Comparison of ENCODE assay signal across 20 cellular contexts in the genomic region with DNA sequence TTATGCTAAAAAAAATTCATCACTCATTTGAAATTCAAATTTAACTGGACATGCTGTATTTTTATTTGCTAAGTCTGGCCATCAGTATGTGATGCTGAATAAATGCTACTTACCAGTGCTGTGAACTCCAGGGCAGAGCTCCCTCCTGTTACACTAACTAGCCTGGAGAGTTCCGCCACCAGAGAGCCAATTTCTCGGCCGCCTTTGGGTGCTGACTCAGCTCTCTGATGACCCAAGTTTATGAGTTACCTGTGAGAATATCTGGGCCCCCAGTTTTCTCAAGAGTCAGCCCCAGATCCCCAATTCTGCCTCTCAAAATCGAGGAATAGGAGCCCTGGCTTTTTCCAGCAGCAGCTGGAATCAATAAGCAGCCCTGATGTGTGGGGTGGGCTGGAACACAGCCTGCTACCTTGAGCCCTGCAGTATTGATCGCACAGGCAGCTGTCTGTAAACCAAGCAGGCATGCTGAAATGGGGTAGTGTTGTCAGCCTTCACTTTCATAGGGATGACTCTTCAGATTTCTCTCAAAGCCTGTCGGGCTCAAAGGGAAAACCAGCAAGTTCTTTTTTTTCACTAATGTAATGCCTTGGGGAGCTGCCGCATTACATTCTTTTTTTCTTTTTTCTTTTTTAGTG.
DNase-seq lines count a peak whose midpoint lies in the region; ATAC-seq, FAIRE-seq and TF ChIP-seq lines count a peak whose summit lies in the region.
"Had no signal": no experiment of that assay in that cellular context is flagged by ENCODE, and none has a peak within 500 bp of the region (broad histone marks: within the 10 kb centered on the region; RNA-seq: fewer than 3 reads in every experiment).

No MANE protein-coding gene starts in this region.

- BruUV-seq in mammary epithelial cell (replicated peaks; lab: Mats Ljungman, UMichigan), result no TSS peak

- H3K56ac ChIP-seq in H1 (replicated peaks; ENCODE audit: insufficient read length, low read depth, low read length), result no peak overlapping the region

- no peak overlapping the region for H3K4ac ChIP-seq in H1 (replicated peaks; ENCODE audit: insufficient read length, low read depth, low read length)
- H3K4ac ChIP-seq in mesenchymal stem cell (ENCODE audit: low read depth in 1 of 2, low read length in 2 of 2), result no peak overlapping the region

- no peak overlapping the region for H3K27ac ChIP-seq in mammary epithelial cell (ENCODE audit: insufficient read depth, low read depth, low read length)
- no peak overlapping the region for H3K27ac ChIP-seq in breast epithelium
- no peak overlapping the region for H3K27ac ChIP-seq in H1 (ENCODE audit: low read depth, low read length)
- no peak overlapping the region for H3K27ac ChIP-seq in mesenchymal stem cell (ENCODE audit: low read length, poor library complexity, severe bottlenecking)
- H3K27ac ChIP-seq in aorta (ENCODE audit: low read depth in 1 of 2, low read length in 2 of 2), result no peak overlapping the region
- H3K27ac ChIP-seq: KMS-11, left lung had no signal

- TF ChIP-seq RAD21 in H1 (IDR thresholded peaks at IDR 0.05 in 1 of 2, conservative IDR thresholded peaks at IDR 0.05 in 1 of 2; ENCODE audit: low read depth in 2 of 2, low read length in 2 of 2), result no peak

- no peak overlapping the region for H2BK20ac ChIP-seq in H1 (ENCODE audit: low read length)

- POLR2A ChIA-PET in H1 (lab: Charles Lee; ENCODE audit: partially characterized antibody), result interaction anchor here (1.5 kb wide), 1 partner anchor 276 kb away, joined by 3 read pairs; no protein-coding TSS in a partner anchor

- H4K8ac ChIP-seq in H1 (ENCODE audit: extremely low read depth, insufficient read depth, low read length) (no peak overlapping the region), mesenchymal stem cell (ENCODE audit: low read length) (no peak overlapping the region)

- DNase-seq in mammary epithelial cell (no peak), breast epithelium (ENCODE audit: low spot score in 2 of 2) (no peak), H1 (ENCODE audit: low read depth in 1 of 2, low spot score in 2 of 2) (no peak), mesenchymal stem cell (no peak), GM19240 (ENCODE audit: insufficient read length, low spot score) (no peak), AG08396 (ENCODE audit: low spot score) (no peak), aorta (no peak)
- DNase-seq: activated CD8-positive, alpha-beta T cell treated with anti-CD3 and anti-CD28 coated beads, Interleukin-2, amount 10 ng/mL, durations not matched to agents 7 days and 5 days; activated naive CD4-positive, alpha-beta T cell treated with Interleukin-2 at 50 U/mL for 16 hours; activated T-cell treated with anti-CD3 and anti-CD28 coated beads, Interleukin-2, amount 50 U/mL, for 1 hour; anterior cingulate cortex; effector memory CD4-positive, alpha-beta T cell; left lung; mucosa of descending colon; NCI-H2029; T-helper 9 cell had no signal

- H3K79me2 ChIP-seq in mammary epithelial cell (ENCODE audit: insufficient read depth, low read length) (no peaks in the 10 kb centered on the region), H1 (ENCODE audit: control insufficient read depth in 1 of 2, insufficient read depth in 2 of 2, low read length in 2 of 2) (no peaks in the 10 kb centered on the region)

- peaks cover 6% of the 10 kb centered on the region for H3K4me1 ChIP-seq in mammary epithelial cell (ENCODE audit: insufficient read depth, low read length)
- no peaks in the 10 kb centered on the region for H3K4me1 ChIP-seq in breast epithelium
- peaks cover 8 to 17% (median 10%) of the 10 kb centered on the region in 4 experiments; a peak in 6 of 7 replicates for H3K4me1 ChIP-seq in H1 (replicated peaks in 1 of 4; ENCODE audit: control insufficient read depth in 3 of 4, insufficient read depth in 4 of 4, low read length in 3 of 4)
- H3K4me1 ChIP-seq in mesenchymal stem cell (ENCODE audit: control insufficient read depth, insufficient read depth, low read depth, low read length), result peaks cover 5% of the 10 kb centered on the region
- H3K4me1 ChIP-seq in aorta (ENCODE audit: control insufficient read depth in 1 of 2, insufficient read depth in 2 of 2, low read length in 2 of 2), result no peaks in the 10 kb centered on the region
- H3K4me1 ChIP-seq: left lung had no signal

- H3K9me3 ChIP-seq in mammary epithelial cell (replicated peaks; ENCODE audit: insufficient read depth, low read length), result no peaks in the 10 kb centered on the region
- H3K9me3 ChIP-seq in breast epithelium, result no peaks in the 10 kb centered on the region
- H3K9me3 ChIP-seq in H1 (ENCODE audit: insufficient read depth in 2 of 2, low read depth in 1 of 2, low read length in 1 of 2), result no peaks in the 10 kb centered on the region
- H3K9me3 ChIP-seq in mesenchymal stem cell (ENCODE audit: control insufficient read depth, low read length), result no peaks in the 10 kb centered on the region
- H3K9me3 ChIP-seq in aorta (ENCODE audit: control insufficient read depth, low read length), result no peaks in the 10 kb centered on the region
- H3K9me3 ChIP-seq: left lung, mucosa of descending colon had no signal

- H2AK5ac ChIP-seq in H1 (ENCODE audit: low read depth, low read length) (no peak overlapping the region), mesenchymal stem cell (ENCODE audit: low read length, severe bottlenecking) (no peak overlapping the region)

- H3K23me2 ChIP-seq in H1 (ENCODE audit: low read depth, low read length), result no peaks in the 10 kb centered on the region

- H4K91ac ChIP-seq in H1 (replicated peaks; ENCODE audit: insufficient read length, low read length) (no peak overlapping the region), mesenchymal stem cell (ENCODE audit: low read length) (no peak overlapping the region)

- no peak overlapping the region for H3K23ac ChIP-seq in H1 (ENCODE audit: insufficient read length)
- H3K23ac ChIP-seq in mesenchymal stem cell (ENCODE audit: low read length in 2 of 2), result no peak overlapping the region

- no peak for TF ChIP-seq CTCF in mammary epithelial cell (conservative IDR thresholded peaks at IDR 0.05 in 1 of 2, IDR thresholded peaks at IDR 0.05 in 1 of 2; ENCODE audit: extremely low read depth in 1 of 2, insufficient read depth in 1 of 2, low read depth in 1 of 2, low read length in 2 of 2)
- TF ChIP-seq CTCF in breast epithelium (IDR thresholded peaks at IDR 0.05), result no peak
- no peak for TF ChIP-seq CTCF in H1 (IDR thresholded peaks at IDR 0.05; ENCODE audit: control extremely low read depth in 1 of 3, insufficient read depth in 1 of 3, low read depth in 1 of 3, low read length in 3 of 3)

- no peak overlapping the region for H3K9ac ChIP-seq in mammary epithelial cell (ENCODE audit: insufficient read depth, low read length)
- no peak overlapping the region for H3K9ac ChIP-seq in H1 (replicated peaks in 1 of 4; ENCODE audit: extremely low read depth in 1 of 4, low read depth in 3 of 4, low read length in 3 of 4)
- H3K9ac ChIP-seq in mesenchymal stem cell (ENCODE audit: low read length), result peak overlapping the region; percentile 68
- H3K9ac ChIP-seq: KMS-11 had no signal

- H3K79me1 ChIP-seq in H1 (ENCODE audit: low read depth, low read length), result no peaks in the 10 kb centered on the region
- H3K79me1 ChIP-seq in mesenchymal stem cell (replicated peaks; ENCODE audit: low read length, poor library complexity, severe bottlenecking), result no peaks in the 10 kb centered on the region

- H3K27me3 ChIP-seq in mammary epithelial cell (ENCODE audit: insufficient read depth, low read length), result no peaks in the 10 kb centered on the region
- no peaks in the 10 kb centered on the region for H3K27me3 ChIP-seq in breast epithelium
- no peaks in the 10 kb centered on the region for H3K27me3 ChIP-seq in H1 (replicated peaks in 1 of 4; ENCODE audit: control insufficient read depth in 3 of 4, extremely low read depth in 1 of 4, insufficient read depth in 3 of 4, low read length in 3 of 4)
- H3K27me3 ChIP-seq in mesenchymal stem cell (ENCODE audit: control insufficient read depth in 1 of 2, insufficient read depth in 1 of 2, low read length in 2 of 2), result peaks cover 4 to 8% of the 10 kb centered on the region in 2 experiments
- no peaks in the 10 kb centered on the region for H3K27me3 ChIP-seq in aorta (ENCODE audit: control insufficient read depth in 1 of 2, insufficient read depth in 2 of 2, low read length in 1 of 2)
- H3K27me3 ChIP-seq: left lung had no signal

- no peak for ATAC-seq in HG02798 (IDR thresholded peaks at IDR 0.05; ENCODE audit: poor library complexity, unreplicated experiment)
- no peak for ATAC-seq in aorta (ENCODE audit: low FRiP score)
- ATAC-seq: activated CD4-positive, CD25-positive, alpha-beta regulatory T cell treated with anti-CD3 and anti-CD28 coated beads, Interleukin-2, amount 50 U/mL, for 24 hours; activated CD8-positive, alpha-beta T cell treated with anti-CD3 and anti-CD28 coated beads, Interleukin-2, amount 10 ng/mL, durations not matched to agents 7 days and 5 days; esophagus mucosa; left lung; mucosa of descending colon had no signal

- H2AFZ ChIP-seq in mammary epithelial cell (ENCODE audit: low read depth, low read length) (peak overlapping the region; percentile 12), H1 (ENCODE audit: low read length) (peak overlapping the region; percentile 29; the same call in 1 of the 2 replicates), mesenchymal stem cell (ENCODE audit: low read depth, low read length) (no peak overlapping the region)

- FAIRE-seq in H1 (lab: Jason Lieb, UNC), result no peak

- H3K4me3 ChIP-seq in mammary epithelial cell (replicated peaks in 1 of 3; ENCODE audit: insufficient read depth in 1 of 3, low read depth in 2 of 3, low read length in 3 of 3), result no peak overlapping the region
- peak overlapping the region in 1 of 3 donors; percentile 29 for H3K4me3 ChIP-seq in breast epithelium
- H3K4me3 ChIP-seq in H1 (ENCODE audit: extremely low read depth in 1 of 4, insufficient read depth in 2 of 4, low read depth in 3 of 4, low read length in 4 of 4), result no peak overlapping the region
- H3K4me3 ChIP-seq in mesenchymal stem cell (ENCODE audit: insufficient read depth in 1 of 2, low read depth in 1 of 2, low read length in 2 of 2), result peak overlapping the region in 1 of 2 experiments; percentile 45
- no peak overlapping the region for H3K4me3 ChIP-seq in aorta (ENCODE audit: low read length in 2 of 2)
- H3K4me3 ChIP-seq: left lung, mucosa of descending colon had no signal

- dilution Hi-C loops in mammary epithelial cell (cut with HindIII; ENCODE audit: low sequenced_read_pairs), result loop anchor here (5.0 kb wide), 1 partner anchor 95 kb away; no protein-coding TSS in a partner anchor

- H2BK120ac ChIP-seq in H1 (replicated peaks; ENCODE audit: low read depth, low read length) (no peak overlapping the region), mesenchymal stem cell (ENCODE audit: low read depth, low read length) (no peak overlapping the region)

- CTCF ChIA-PET in mammary epithelial cell (lab: Charles Lee; ENCODE audit: low non-redundant PET) (no interaction called here), H1 (lab: Charles Lee; ENCODE audit: partially characterized antibody) (interaction anchor here (0.6 to 2.4 kb wide), 5 partner anchors 15 to 169 kb away, joined by 3 to 6 read pairs (median 3); no protein-coding TSS in a partner anchor)

- H2BK12ac ChIP-seq in H1 (ENCODE audit: low read depth, low read length) (no peak overlapping the region), mesenchymal stem cell (ENCODE audit: low read length in 2 of 2) (no peak overlapping the region)

- no peak overlapping the region for H4K5ac ChIP-seq in H1 (ENCODE audit: insufficient read length, low read depth, low read length)

- intact Hi-C loops in mammary epithelial cell (cut with micrococcal nuclease) (no loop called here), breast epithelium (cut with DNase I; ENCODE audit: low total_unique reads) (no loop called here), aorta (cut with DNase I) (no loop called here)

- H3K4me2 ChIP-seq in mammary epithelial cell (ENCODE audit: insufficient read depth, low read depth, low read length) (no peak overlapping the region), H1 (ENCODE audit: insufficient read depth in 1 of 2, low read depth in 2 of 2, low read length in 2 of 2) (no peak overlapping the region), mesenchymal stem cell (ENCODE audit: low read length, poor library complexity, severe bottlenecking) (no peak overlapping the region)
- H3K4me2 ChIP-seq: KMS-11 had no signal

- H3K14ac ChIP-seq in H1 (ENCODE audit: insufficient read length), result no peak overlapping the region
- no peak overlapping the region for H3K14ac ChIP-seq in mesenchymal stem cell (ENCODE audit: low read length in 2 of 2)

- no peak for TF ChIP-seq POLR2A in breast epithelium (IDR thresholded peaks at IDR 0.05)
- no peak for TF ChIP-seq POLR2A in H1 (IDR thresholded peaks at IDR 0.05; ENCODE audit: control extremely low read depth in 1 of 2, low read depth in 2 of 2, low read length in 2 of 2)

- H2BK15ac ChIP-seq in H1 (ENCODE audit: low read length) (no peak overlapping the region), mesenchymal stem cell (ENCODE audit: low read depth, poor library complexity, severe bottlenecking) (no peak overlapping the region)

- H3K36me3 ChIP-seq in mammary epithelial cell (ENCODE audit: insufficient read depth, low read length) (no peaks in the 10 kb centered on the region), breast epithelium (no peaks in the 10 kb centered on the region), H1 (ENCODE audit: control insufficient read depth in 2 of 4, insufficient read depth in 4 of 4, low read length in 3 of 4) (no peaks in the 10 kb centered on the region), mesenchymal stem cell (ENCODE audit: control insufficient read depth in 1 of 2, insufficient read depth in 2 of 2, low read depth in 1 of 2, low read length in 2 of 2) (no peaks in the 10 kb centered on the region), aorta (ENCODE audit: control insufficient read depth in 1 of 2, insufficient read depth in 2 of 2, low read length in 1 of 2) (no peaks in the 10 kb centered on the region)
- H3K36me3 ChIP-seq: left lung had no signal

- 17% methylated on average over 6 of the region's 7 CpGs for WGBS in mammary epithelial cell (ENCODE audit: low coverage, missing lambda C conversion rate)
- 72% methylated on average over 7 of the region's 7 CpGs; no CpG with 5 or more reads in 1 of the 2 experiments for WGBS in H1 (ENCODE audit: extremely low coverage in 1 of 2, insufficient coverage in 1 of 2, insufficient read length in 1 of 2, insufficient replicate concordance in 2 of 2, low coverage in 1 of 2, low lambda C conversion rate in 2 of 2, missing lambda C conversion rate in 1 of 2), 2 experiments
- WGBS in mesenchymal stem cell, result 81% methylated on average over 7 of the region's 7 CpGs
- 44 to 56% methylated on average over 7 of the region's 7 CpGs for WGBS in aorta, 2 donors

- in situ Hi-C loops in mammary epithelial cell (cut with MboI; ENCODE audit: low sequenced_read_pairs in 2 of 2), result no loop called here

- H3K18ac ChIP-seq in H1 (ENCODE audit: extremely low read depth, low read length) (no peak overlapping the region; the same call in 1 of the 2 replicates), mesenchymal stem cell (ENCODE audit: low read depth in 1 of 2, low read length in 2 of 2) (no peak overlapping the region)

- H2BK5ac ChIP-seq in H1 (ENCODE audit: low read depth, low read length) (no peak overlapping the region), mesenchymal stem cell (ENCODE audit: low read depth, low read length, poor library complexity, severe bottlenecking) (no peak overlapping the region)

- H4K20me1 ChIP-seq in mammary epithelial cell (ENCODE audit: insufficient read depth, low read length), result no peaks in the 10 kb centered on the region
- H4K20me1 ChIP-seq in H1 (replicated peaks in 1 of 2; ENCODE audit: control insufficient read depth in 1 of 2, insufficient read depth in 2 of 2, low read length in 2 of 2), result no peaks in the 10 kb centered on the region

- no peak for TF ChIP-seq EP300 in H1 (IDR thresholded peaks at IDR 0.05; ENCODE audit: borderline replicate concordance in 1 of 2, low read depth in 2 of 2, low read length in 2 of 2)
